ENCODE assay signal across 32 cellular contexts in the genomic region with DNA sequence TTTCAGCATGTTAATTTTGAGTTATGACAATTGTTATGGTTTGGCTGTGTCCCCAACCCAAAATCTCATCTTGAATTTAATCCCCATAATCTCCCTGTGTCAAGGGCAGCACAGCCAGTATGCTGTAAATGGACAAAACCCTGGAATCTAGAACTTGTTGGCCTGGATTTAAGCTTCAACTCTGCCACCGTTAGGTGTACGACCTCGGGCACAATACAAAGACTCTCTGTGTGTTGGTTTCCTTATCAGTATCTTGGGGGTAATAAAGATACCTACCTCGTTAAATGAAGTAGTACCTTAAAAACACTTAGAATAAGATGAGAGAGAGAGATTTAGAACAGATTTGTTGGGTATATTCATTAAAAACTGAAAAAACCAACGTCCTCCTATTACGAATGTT.
"Had no signal": no experiment of that assay in that cellular context is flagged by ENCODE, and none has a peak within 500 bp of the region (broad histone marks: within the 10 kb centered on the region; RNA-seq: fewer than 3 reads in every experiment).

No MANE protein-coding gene starts in this region.

- H3K36me3 Mint-ChIP-seq: immature natural killer cell; mesothelial cell of epicardium; naive thymus-derived CD4-positive, alpha-beta T cell; stimulated activated naive B cell treated with anti-CD40 and anti-IgM and Interleukin-4, amounts not matched to agents 10 μg/mL and 1 μg/mL and 100 μg/mL, for 72 hours had no signal

- H3K4me3 Mint-ChIP-seq: immature natural killer cell; mesothelial cell of epicardium; naive thymus-derived CD4-positive, alpha-beta T cell; nephron; neural crest cell; stimulated activated naive B cell treated with anti-CD40 and anti-IgM and Interleukin-4, amounts not matched to agents 10 μg/mL and 1 μg/mL and 100 μg/mL, for 72 hours had no signal

- H3K27me3 ChIP-seq: pancreas, stomach, testis, thyroid gland, transverse colon, upper lobe of left lung, vagina had no signal

- H3K9me3 Mint-ChIP-seq: mesothelial cell of epicardium; nephron; neural crest cell; stimulated activated naive B cell treated with anti-CD40 and anti-IgM and Interleukin-4, amounts not matched to agents 10 μg/mL and 1 μg/mL and 100 μg/mL, for 72 hours had no signal

- H3K27me3 Mint-ChIP-seq: naive thymus-derived CD4-positive, alpha-beta T cell; stimulated activated naive B cell treated with anti-CD40 and anti-IgM and Interleukin-4, amounts not matched to agents 10 μg/mL and 1 μg/mL and 100 μg/mL, for 72 hours had no signal

- ATAC-seq: left lobe of liver; left ventricle myocardium superior; lower lobe of right lung; naive thymus-derived CD4-positive, alpha-beta T cell; pancreas; right cardiac atrium; sciatic nerve; stimulated activated naive B cell treated with anti-CD40 and anti-IgM and Interleukin-4, amounts not matched to agents 10 μg/mL and 1 μg/mL and 100 μg/mL, for 72 hours; stimulated activated naive CD8-positive, alpha-beta T cell treated with anti-CD3 and anti-CD28 coated beads, Interleukin-15, Interleukin-2, amounts not matched to agents 100 U/mL and 50 U/mL, for 24 hours had no signal

- H3K27ac Mint-ChIP-seq: immature natural killer cell; mesothelial cell of epicardium; naive thymus-derived CD4-positive, alpha-beta T cell; nephron; stimulated activated naive B cell treated with anti-CD40 and anti-IgM and Interleukin-4, amounts not matched to agents 10 μg/mL and 1 μg/mL and 100 μg/mL, for 72 hours had no signal

- H3K4me3 ChIP-seq: lower lobe of right lung, pancreas, prostate gland, skin epidermis, stomach, testis, thyroid gland, transverse colon, upper lobe of left lung, vagina had no signal

- H3K4me1 ChIP-seq: lower lobe of right lung, pancreas, prostate gland, stomach, testis, thyroid gland, transverse colon, upper lobe of left lung, vagina had no signal

- FAIRE-seq: islet of Langerhans, pancreas had no signal

- H3K27ac ChIP-seq: lower lobe of right lung, pancreas, prostate gland, skin epidermis, stomach, testis, thyroid gland, transverse colon, upper lobe of left lung, vagina had no signal

- H3K4me1 Mint-ChIP-seq: immature natural killer cell; mesothelial cell of epicardium; naive thymus-derived CD4-positive, alpha-beta T cell; nephron; stimulated activated naive B cell treated with anti-CD40 and anti-IgM and Interleukin-4, amounts not matched to agents 10 μg/mL and 1 μg/mL and 100 μg/mL, for 72 hours had no signal

- DNase-seq: hypothalamus; immature natural killer cell; left ventricle myocardium superior; lower lobe of right lung; mammary epithelial cell; mesenchymal stem cell; naive thymus-derived CD4-positive, alpha-beta T cell; nucleus accumbens; pancreas; posterior cingulate gyrus; retina; right cardiac atrium; stimulated activated CD4-positive, alpha-beta T cell treated with anti-CD3 and anti-CD28 coated beads, Interleukin-12 subunit alpha, Interleukin-12 subunit beta, amount 100 ng/mL, for 4 hours; stimulated activated CD4-positive, alpha-beta T cell treated with anti-CD3 and anti-CD28 coated beads, Interleukin-15, amount 100 ng/mL, for 24 hours; stimulated activated CD4-positive, alpha-beta T cell treated with anti-CD3 and anti-CD28 coated beads, Interleukin-2, amount 100 ng/mL, for 24 hours; stimulated activated CD4-positive, alpha-beta T cell treated with anti-CD3 and anti-CD28 coated beads, Interleukin-4, amount 100 ng/mL, for 1 hour; stimulated activated naive B cell treated with anti-CD40 and anti-IgM and Interleukin-4, amounts not matched to agents 10 μg/mL and 1 μg/mL and 100 μg/mL, for 72 hours; stimulated activated naive CD8-positive, alpha-beta T cell treated with anti-CD3 and anti-CD28 coated beads, Interleukin-15, Interleukin-2, amounts not matched to agents 100 U/mL and 50 U/mL, for 24 hours; stomach; testis; thyroid gland; transverse colon; upper lobe of left lung had no signal

- H3K36me3 ChIP-seq: lower lobe of right lung, pancreas, prostate gland, stomach, thyroid gland, transverse colon, upper lobe of left lung, vagina had no signal

- H3K9me3 ChIP-seq: lower lobe of right lung, pancreas, prostate gland, stomach, testis, thyroid gland, transverse colon, upper lobe of left lung, vagina had no signal
